Comparison of ENCODE assay signal across 1 cellular context in genomic region chr1:59549067-59549837, GRCh38.
TF ChIP-seq lines count a peak whose summit lies in the region.

No MANE protein-coding gene starts in this region.

TF ChIP-seq in HEK293, 187 proteins besides CTCF, POLR2A, EP300 and RAD21 (continued from another document):
- TF ChIP-seq FEZF1 (tag by site-specific recombination; IDR thresholded peaks at IDR 0.05) (peak; percentile 73), ZNF580 (tag by site-specific recombination; IDR thresholded peaks at IDR 0.05) (peak; percentile 63; the same call in 1 of the 2 replicates), SP7 (tag by site-specific recombination; IDR thresholded peaks at IDR 0.05) (peak; percentile 98), PRDM4 (tag by site-specific recombination; IDR thresholded peaks at IDR 0.05) (peak; percentile 59; the same call in 1 of the 2 replicates), ZNF140 (tag by site-specific recombination; IDR thresholded peaks at IDR 0.05) (no peak), PRDM6 (tag by site-specific recombination; IDR thresholded peaks at IDR 0.05) (peak; percentile 84), ZNF626 (tag by site-specific recombination; IDR thresholded peaks at IDR 0.05) (no peak)
